16 cellular contexts compared by ENCODE assay signal in genomic region chr7:66867198-66867790, GRCh38. TPM values are rescaled to one million over a fixed set of nuclear protein-coding genes. Genes with fewer than 3 reads are reported as not detected.
DNase-seq lines count a peak whose midpoint lies in the region; ATAC-seq and TF ChIP-seq lines count a peak whose summit lies in the region.
"Had no signal": no experiment of that assay in that cellular context is flagged by ENCODE, and none has a peak within 500 bp of the region (broad histone marks: within the 10 kb centered on the region; RNA-seq: fewer than 3 reads in every experiment).

No MANE protein-coding gene starts in this region.

- H3K27ac ChIP-seq in 22Rv1 (peak overlapping the region; percentile 85), HUES64 (ENCODE audit: low read depth, low read length) (peak overlapping the region; percentile 61), iPS-18a (ENCODE audit: low read length) (no peak overlapping the region), A673 (ENCODE audit: low read depth, low read length, poor library complexity, severe bottlenecking) (no peak overlapping the region), heart left ventricle (no peak overlapping the region)
- H3K27ac ChIP-seq: C4-2B, KMS-11, PC-9 had no signal

- no peak for ATAC-seq in heart left ventricle

- H3K36me3 ChIP-seq in HUES64 (ENCODE audit: insufficient read depth, low read length), result 0 out of 2 replicates have a peak, but pooled peaks cover 3% of the 10 kb centered on the region
- H3K36me3 ChIP-seq in iPS-18a (ENCODE audit: control insufficient read depth, low read depth, low read length), result no peaks in the 10 kb centered on the region
- H3K36me3 ChIP-seq in A673 (ENCODE audit: insufficient read depth, low read length, poor library complexity, severe bottlenecking), result no peaks in the 10 kb centered on the region
- peaks cover 0 to 22% (median 0%) of the 10 kb centered on the region in 9 donors for H3K36me3 ChIP-seq in heart left ventricle

- no peak for TF ChIP-seq POLR2A in heart left ventricle (IDR thresholded peaks at IDR 0.05)

- intact Hi-C loops in A673 (cut with micrococcal nuclease; ENCODE audit: unreplicated experiment) (no loop called here), heart left ventricle (cut with DNase I) (no loop called here)

- POLR2A ChIA-PET in A673 (lab: Charles Lee; ENCODE audit: low non-redundant PET), result no interaction called here

- no TSS peak for BruUV-seq in A673 (replicated peaks; lab: Mats Ljungman, UMichigan)

- no peaks in the 10 kb centered on the region for H3K9me3 ChIP-seq in HUES64 (ENCODE audit: insufficient read depth, low read depth, low read length)
- H3K9me3 ChIP-seq in iPS-18a (ENCODE audit: control insufficient read depth, low read depth, low read length), result no peaks in the 10 kb centered on the region
- no peaks in the 10 kb centered on the region for H3K9me3 ChIP-seq in A673 (ENCODE audit: low read depth, low read length, poor library complexity, severe bottlenecking)
- no peaks in the 10 kb centered on the region for H3K9me3 ChIP-seq in heart left ventricle

- H3K4me1 ChIP-seq in HUES64 (ENCODE audit: insufficient read depth, low read length) (peaks cover 29% of the 10 kb centered on the region), iPS-18a (ENCODE audit: control insufficient read depth, low read depth, low read length) (peaks cover 23% of the 10 kb centered on the region), A673 (ENCODE audit: insufficient read depth, low read length, poor library complexity, severe bottlenecking) (no peaks in the 10 kb centered on the region), heart left ventricle (no peaks in the 10 kb centered on the region)

- H3K27me3 ChIP-seq in HUES64 (ENCODE audit: insufficient read depth, low read length) (no peaks in the 10 kb centered on the region), iPS-18a (ENCODE audit: control insufficient read depth, insufficient read depth, low read length) (no peaks in the 10 kb centered on the region), A673 (replicated peaks; ENCODE audit: insufficient read depth, low read depth, low read length, poor library complexity) (no peaks in the 10 kb centered on the region), heart left ventricle (no peaks in the 10 kb centered on the region)

- H3K4me3 ChIP-seq in HUES64 (ENCODE audit: low read length) (no peak overlapping the region), iPS-18a (ENCODE audit: low read length) (peak overlapping the region; percentile 10), A673 (ENCODE audit: low read depth, low read length, poor library complexity, severe bottlenecking) (no peak overlapping the region), heart left ventricle (no peak overlapping the region)
- H3K4me3 ChIP-seq: PC-9 had no signal

- H3K9ac ChIP-seq in HUES64 (ENCODE audit: low read depth, low read length) (no peak overlapping the region), iPS-18a (ENCODE audit: low read length) (no peak overlapping the region)
- H3K9ac ChIP-seq: KMS-11 had no signal

- DNase-seq in dermis microvascular lymphatic vessel endothelial cell (ENCODE audit: low read depth in 2 of 2) (peak; percentile 36 to 55), hepatic stellate cell (ENCODE audit: low spot score) (no peak), NCI-H187 (lab: John Stamatoyannopoulos, UW) (no peak), A673 (ENCODE audit: low spot score) (no peak), heart left ventricle (no peak)
- DNase-seq: DMS153, EL, NCI-H1092 treated with DMSO at 0.1 percent for 48 hours, NCI-H1694 treated with DMSO at 0.1 percent for 48 hours, PC-9, Right ventricle myocardium superior had no signal

- CTCF ChIA-PET in A673 (lab: Charles Lee), result no interaction called here

- TF ChIP-seq CTCF in 22Rv1 (IDR thresholded peaks at IDR 0.05), result no peak
- no peak for TF ChIP-seq CTCF in A673 (conservative IDR thresholded peaks at IDR 0.05; ENCODE audit: low read depth, low read length)
- TF ChIP-seq CTCF in heart left ventricle (IDR thresholded peaks at IDR 0.05), result no peak

RNA-seq across cellular contexts. Expression of gene TMEM248, which starts 53.7 kb away (rescaled TPM):
- polyA plus RNA-seq in HUES64 (2013, experiment 1 of 2), result 34.5 TPM
- polyA plus RNA-seq in HUES64 (2013, experiment 2 of 2), result 34.6 TPM
- total RNA-seq in dermis microvascular lymphatic vessel endothelial cell (54.0 and 87.9 TPM in 2 replicates), A673 (2021) (77.0 and 78.8 TPM in 2 replicates), heart left ventricle (100 to 1,000 TPM in 1 of 9 donors, 10 to 100 TPM in 8; 34.6 to 121 (median 55.2) TPM)
- polyA plus RNA-seq in heart left ventricle, result 10 to 100 TPM; 12.6 to 45.7 TPM

Comparison
In these comparisons a context has a peak if more than half of its experiments do, and no peak if none do; other contexts are left out.
1. H3K27ac ChIP-seq: peak in 22Rv1 (single experiment) and HUES64 (single experiment); none in iPS-18a (single experiment), A673 (single experiment) and heart left ventricle (0 of 12).
2. DNase-seq: peak in dermis microvascular lymphatic vessel endothelial cell (2 of 2); none in hepatic stellate cell (single experiment), NCI-H187 (0 of 2), A673 (single experiment) and heart left ventricle (0 of 5).